10 cellular contexts compared by ENCODE assay signal in the genomic region with DNA sequence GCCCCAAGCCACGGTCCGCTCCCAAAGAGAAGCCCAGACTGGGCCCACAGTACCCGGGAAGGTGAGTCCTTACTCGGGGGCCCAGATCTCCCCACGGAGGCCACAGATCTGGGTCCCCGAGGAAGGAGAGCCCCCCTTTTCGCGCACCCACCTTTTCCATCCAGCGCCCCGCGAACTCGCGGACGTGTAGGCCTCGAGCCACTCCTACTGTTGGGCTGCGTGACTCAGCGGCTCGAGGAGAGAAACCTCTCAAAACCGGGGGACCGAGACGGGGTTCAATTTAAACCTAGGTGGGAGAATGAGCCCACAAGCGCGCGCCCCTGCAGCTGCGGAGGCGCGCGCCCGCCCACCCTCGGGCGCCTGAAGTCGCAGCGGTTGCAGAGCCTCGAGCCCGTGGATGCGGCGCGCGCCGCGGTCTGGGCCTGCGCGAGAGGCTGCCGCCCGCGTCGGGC. TPM values are rescaled to one million over a fixed set of nuclear protein-coding genes. Genes with fewer than 3 reads are reported as not detected.
DNase-seq lines count a peak whose midpoint lies in the region; ATAC-seq and TF ChIP-seq lines count a peak whose summit lies in the region.
"Had no signal": no experiment of that assay in that cellular context is flagged by ENCODE, and none has a peak within 500 bp of the region (broad histone marks: within the 10 kb centered on the region; RNA-seq: fewer than 3 reads in every experiment).

No MANE protein-coding gene starts in this region.

- H3K4me3 Mint-ChIP-seq in activated naive CD4-positive, alpha-beta T cell treated with anti-CD3 and anti-CD28 coated beads for 36 hours = peak overlapping the region; percentile 49
- no peak overlapping the region for H3K4me3 Mint-ChIP-seq in activated naive CD4-positive, alpha-beta T cell treated with anti-CD3 and anti-CD28 coated beads, Interleukin-2, amount 10 ng/mL, durations not matched to agents 7 days and 5 days

- H3K27me3 ChIP-seq in lung (ENCODE audit: control insufficient read depth, insufficient read depth) = peaks cover 7% of the 10 kb centered on the region
- H3K27me3 ChIP-seq in suprapubic skin = peaks cover 87% of the 10 kb centered on the region

- H3K27ac Mint-ChIP-seq in activated naive CD4-positive, alpha-beta T cell treated with anti-CD3 and anti-CD28 coated beads for 36 hours = no peak overlapping the region
- no peak overlapping the region for H3K27ac Mint-ChIP-seq in activated naive CD4-positive, alpha-beta T cell treated with anti-CD3 and anti-CD28 coated beads, Interleukin-2, amount 10 ng/mL, durations not matched to agents 7 days and 5 days

- no peaks in the 10 kb centered on the region for H3K9me3 Mint-ChIP-seq in activated naive CD4-positive, alpha-beta T cell treated with anti-CD3 and anti-CD28 coated beads for 36 hours
- no peaks in the 10 kb centered on the region for H3K9me3 Mint-ChIP-seq in activated naive CD4-positive, alpha-beta T cell treated with anti-CD3 and anti-CD28 coated beads, Interleukin-2, amount 10 ng/mL, durations not matched to agents 7 days and 5 days

- H3K27ac ChIP-seq in lung (ENCODE audit: low read depth in 1 of 2, low read length in 1 of 2) (no peak overlapping the region), suprapubic skin (no peak overlapping the region)

- H3K27me3 Mint-ChIP-seq in activated naive CD4-positive, alpha-beta T cell treated with anti-CD3 and anti-CD28 coated beads for 36 hours (ENCODE audit: low read depth) = peaks cover 58% of the 10 kb centered on the region
- peaks cover 77% of the 10 kb centered on the region for H3K27me3 Mint-ChIP-seq in activated naive CD4-positive, alpha-beta T cell treated with anti-CD3 and anti-CD28 coated beads, Interleukin-2, amount 10 ng/mL, durations not matched to agents 7 days and 5 days

- CTCF ChIA-PET in activated naive CD4-positive, alpha-beta T cell treated with anti-CD3 and anti-CD28 coated beads for 36 hours (lab: Charles Lee) = interaction anchor here (0.7 kb wide), 1 partner anchor 168 kb away, joined by 3 read pairs; no protein-coding TSS in a partner anchor
- CTCF ChIA-PET in activated naive CD4-positive, alpha-beta T cell treated with anti-CD3 and anti-CD28 coated beads, Interleukin-2, amount 10 ng/mL, durations not matched to agents 7 days and 5 days (lab: Charles Lee) = no interaction called here

- TF ChIP-seq POLR2A in suprapubic skin (IDR thresholded peaks at IDR 0.05) = no peak

- H3K4me1 ChIP-seq in lung (ENCODE audit: control insufficient read depth in 2 of 2, insufficient read depth in 2 of 2, low read length in 2 of 2) = peaks cover 0 to 11% of the 10 kb centered on the region in 2 donors
- H3K4me1 ChIP-seq in suprapubic skin = peaks cover 30% of the 10 kb centered on the region

- H3K9me3 ChIP-seq in lung (ENCODE audit: control insufficient read depth in 2 of 2, insufficient read depth in 1 of 2, low read length in 1 of 2) = peaks cover 2 to 12% of the 10 kb centered on the region in 2 donors
- no peaks in the 10 kb centered on the region for H3K9me3 ChIP-seq in suprapubic skin

- H3K4me1 Mint-ChIP-seq in activated naive CD4-positive, alpha-beta T cell treated with anti-CD3 and anti-CD28 coated beads for 36 hours (ENCODE audit: low read depth) = peaks cover 17% of the 10 kb centered on the region
- peaks cover 11% of the 10 kb centered on the region for H3K4me1 Mint-ChIP-seq in activated naive CD4-positive, alpha-beta T cell treated with anti-CD3 and anti-CD28 coated beads, Interleukin-2, amount 10 ng/mL, durations not matched to agents 7 days and 5 days

- in situ Hi-C loops in astrocyte of the spinal cord (cut with HindIII; ENCODE audit: low sequenced_read_pairs) = no loop called here

- TF ChIP-seq EP300 in suprapubic skin (IDR thresholded peaks at IDR 0.05) = no peak

- H3K4me3 ChIP-seq in astrocyte of the spinal cord (ENCODE audit: low read depth, low read length) = peak overlapping the region; percentile 12
- H3K4me3 ChIP-seq in lung = peak overlapping the region; percentile 25
- H3K4me3 ChIP-seq in suprapubic skin = peak overlapping the region; percentile 49

- ATAC-seq in lung (ENCODE audit: insufficient read depth, low FRiP score) = no peak
- ATAC-seq in HG03097 (IDR thresholded peaks at IDR 0.05; ENCODE audit: low FRiP score, unreplicated experiment) = no peak

- DNase-seq in activated naive CD4-positive, alpha-beta T cell treated with anti-CD3 and anti-CD28 coated beads for 36 hours = no peak
- no peak for DNase-seq in activated naive CD4-positive, alpha-beta T cell treated with anti-CD3 and anti-CD28 coated beads, Interleukin-2, amount 10 ng/mL, durations not matched to agents 7 days and 5 days
- DNase-seq in astrocyte of the spinal cord (ENCODE audit: low read depth, low spot score) (no peak), lung (ENCODE audit: low spot score) (no peak), suprapubic skin (ENCODE audit: low spot score in 2 of 2) (no peak), HuH-7 (ENCODE audit: low spot score) (no peak), HCEC 1CT (no peak)
- DNase-seq: cortex of kidney, hippocampal formation had no signal

- TF ChIP-seq CTCF in astrocyte of the spinal cord (IDR thresholded peaks at IDR 0.05; ENCODE audit: low read depth, low read length) (no peak), lung (IDR thresholded peaks at IDR 0.05; ENCODE audit: control extremely low read depth, extremely low read depth) (no peak), suprapubic skin (IDR thresholded peaks at IDR 0.05) (peak in 1 of 2 donors; percentile 6)

- intact Hi-C loops in activated naive CD4-positive, alpha-beta T cell treated with anti-CD3 and anti-CD28 coated beads for 36 hours (cut with micrococcal nuclease) = loop anchor here (2.0 to 5.0 kb wide), 2 partner anchors 163 to 184 kb away; no protein-coding TSS in a partner anchor

- 1 to 7% methylated on average over 20 to 47 of the region's 47 CpGs for WGBS in lung, 2 donors
- 2% methylated on average over 10 of the region's 47 CpGs for WGBS in suprapubic skin

- no peaks in the 10 kb centered on the region for H3K36me3 ChIP-seq in lung (ENCODE audit: control insufficient read depth in 2 of 2, insufficient read depth in 2 of 2, low read length in 2 of 2)
- no peaks in the 10 kb centered on the region for H3K36me3 ChIP-seq in suprapubic skin

- no peaks in the 10 kb centered on the region for H3K36me3 Mint-ChIP-seq in activated naive CD4-positive, alpha-beta T cell treated with anti-CD3 and anti-CD28 coated beads for 36 hours (ENCODE audit: low read depth)
- peaks cover 1% of the 10 kb centered on the region for H3K36me3 Mint-ChIP-seq in activated naive CD4-positive, alpha-beta T cell treated with anti-CD3 and anti-CD28 coated beads, Interleukin-2, amount 10 ng/mL, durations not matched to agents 7 days and 5 days

RNA-seq across cellular contexts. Expression of a gene that starts 6.3 kb away (rescaled TPM):
- not detected for total RNA-seq in activated naive CD4-positive, alpha-beta T cell treated with anti-CD3 and anti-CD28 coated beads for 36 hours
- not detected for total RNA-seq in lung
- not detected for polyA plus RNA-seq in lung
- total RNA-seq in suprapubic skin = not detected

RNA-seq across cellular contexts. Expression of a gene that starts 29.4 kb away (rescaled TPM):
- not detected for total RNA-seq in activated naive CD4-positive, alpha-beta T cell treated with anti-CD3 and anti-CD28 coated beads for 36 hours
- 1 to 10 TPM in 1 of 2 donors, under 1 TPM in 1; 0.64 to 1.1 TPM for total RNA-seq in lung
- under 1 TPM; 0.02 to 0.08 TPM for polyA plus RNA-seq in lung
- not detected for total RNA-seq in suprapubic skin
